10 cellular contexts compared by ENCODE assay signal in genomic region chr5:136350339-136350738, GRCh38. TPM values are rescaled to one million over a fixed set of nuclear protein-coding genes. Genes with fewer than 3 reads are reported as not detected.
"Had no signal": no experiment of that assay in that cellular context is flagged by ENCODE, and none has a peak within 500 bp of the region (broad histone marks: within the 10 kb centered on the region; RNA-seq: fewer than 3 reads in every experiment).

No MANE protein-coding gene starts in this region.

- H3K27ac Mint-ChIP-seq: HFFc6 had no signal

- H3K4me1 ChIP-seq: HAP-1 had no signal

- H3K9me3 ChIP-seq: HAP-1 had no signal

- H3K4me3 ChIP-seq: HAP-1, K562 had no signal

- H3K4me3 Mint-ChIP-seq: HFFc6 had no signal

- FAIRE-seq: HTR-8/SVneo, K562 had no signal

- H3K36me3 ChIP-seq: HAP-1 had no signal

- DNase-seq: GOT3, H7, HFFc6, IMR-90 had no signal

- ATAC-seq: HCT116, K562 had no signal

RNA-seq across cellular contexts. Expression of gene TRPC7, which starts 15.0 kb away (rescaled TPM):
- total RNA-seq: H4, HFFc6, HT-29, IMR-90, K562 had no signal
- polyA plus RNA-seq: IMR-90, K562 had no signal
